ENCODE assay signal across 10 cellular contexts in genomic region chr6:10759884-10760329, GRCh38.
A peak's percentile ranks its signal among the peaks of the same experiment; 100 is the strongest.
DNase-seq lines count a peak whose midpoint lies in the region; ATAC-seq and TF ChIP-seq lines count a peak whose summit lies in the region.
"Had no signal": no experiment of that assay in that cellular context is flagged by ENCODE, and none has a peak within 500 bp of the region (broad histone marks: within the 10 kb centered on the region; RNA-seq: fewer than 3 reads in every experiment).

No MANE protein-coding gene starts in this region.

- no peak overlapping the region for H3K4me3 ChIP-seq in RWPE2 (ENCODE audit: severe bottlenecking)

- peaks cover 10% of the 10 kb centered on the region for H3K4me1 Mint-ChIP-seq in stimulated activated effector memory CD8-positive, alpha-beta T cell treated with anti-CD3 and anti-CD28 coated beads, Interleukin-12 subunit alpha, Interleukin-12 subunit beta, amount 100 ng/mL, for 72 hours

- no peaks in the 10 kb centered on the region for H3K27me3 ChIP-seq in RWPE2 (ENCODE audit: insufficient read depth, poor library complexity, severe bottlenecking)
- H3K27me3 ChIP-seq: BE2C had no signal

- ATAC-seq in RWPE2 (ENCODE audit: low read depth) (peak; percentile 93), HG03159 (IDR thresholded peaks at IDR 0.05; ENCODE audit: unreplicated experiment) (no peak), GM18909 (IDR thresholded peaks at IDR 0.05; ENCODE audit: poor library complexity, unreplicated experiment) (no peak), GM19397 (IDR thresholded peaks at IDR 0.05; ENCODE audit: unreplicated experiment) (no peak)
- ATAC-seq in stimulated activated effector memory CD8-positive, alpha-beta T cell treated with anti-CD3 and anti-CD28 coated beads, Interleukin-12 subunit alpha, Interleukin-12 subunit beta, amount 100 ng/mL, for 72 hours = peak; percentile 82

- H3K9me3 ChIP-seq in RWPE2 (ENCODE audit: severe bottlenecking) = peaks cover 2% of the 10 kb centered on the region
- H3K9me3 ChIP-seq: BE2C had no signal

- no peak overlapping the region for H3K4me3 Mint-ChIP-seq in stimulated activated effector memory CD8-positive, alpha-beta T cell treated with anti-CD3 and anti-CD28 coated beads, Interleukin-12 subunit alpha, Interleukin-12 subunit beta, amount 100 ng/mL, for 72 hours

- peak overlapping the region; percentile 84 for H3K27ac ChIP-seq in RWPE2 (ENCODE audit: poor library complexity, severe bottlenecking)

- TF ChIP-seq CTCF in RWPE2 (IDR thresholded peaks at IDR 0.05; ENCODE audit: poor library complexity, severe bottlenecking) = peak; percentile 11

- no peaks in the 10 kb centered on the region for H3K9me3 Mint-ChIP-seq in stimulated activated effector memory CD8-positive, alpha-beta T cell treated with anti-CD3 and anti-CD28 coated beads, Interleukin-12 subunit alpha, Interleukin-12 subunit beta, amount 100 ng/mL, for 72 hours

- H3K36me3 ChIP-seq in RWPE2 (ENCODE audit: low read depth) = peaks cover 39% of the 10 kb centered on the region

- peaks cover 74% of the 10 kb centered on the region for H3K36me3 Mint-ChIP-seq in stimulated activated effector memory CD8-positive, alpha-beta T cell treated with anti-CD3 and anti-CD28 coated beads, Interleukin-12 subunit alpha, Interleukin-12 subunit beta, amount 100 ng/mL, for 72 hours

- H3K4me1 ChIP-seq in RWPE2 (ENCODE audit: insufficient read depth, poor library complexity, severe bottlenecking) = peaks cover 17% of the 10 kb centered on the region
- H3K4me1 ChIP-seq: BE2C had no signal

- peak; percentile 14 for DNase-seq in activated CD4-positive, alpha-beta T cell treated with anti-CD3 and anti-CD28 coated beads for 48 hours
- no peak for DNase-seq in activated CD4-positive, alpha-beta T cell treated with anti-CD3 and anti-CD28 coated beads, Interleukin-2, amount 50 U/mL, for 1 hour
- peak; percentile 96 for DNase-seq in RWPE2 (ENCODE audit: low spot score)
- DNase-seq in fibroblast of the conjunctiva (ENCODE audit: low read depth) = peak; percentile 31
- DNase-seq in stimulated activated effector memory CD8-positive, alpha-beta T cell treated with anti-CD3 and anti-CD28 coated beads, Interleukin-12 subunit alpha, Interleukin-12 subunit beta, amount 100 ng/mL, for 72 hours (ENCODE audit: low spot score in 2 of 2) = no peak
- DNase-seq: activated naive CD4-positive, alpha-beta T cell treated with Interleukin-2 at 50 U/mL for 16 hours; BE2C had no signal

- peak overlapping the region; percentile 14 for H3K27ac Mint-ChIP-seq in stimulated activated effector memory CD8-positive, alpha-beta T cell treated with anti-CD3 and anti-CD28 coated beads, Interleukin-12 subunit alpha, Interleukin-12 subunit beta, amount 100 ng/mL, for 72 hours

Comparison
In these comparisons a context has a peak if more than half of its experiments do, and no peak if none do; other contexts are left out.
1. DNase-seq: peak in activated CD4-positive, alpha-beta T cell treated with anti-CD3 and anti-CD28 coated beads for 48 hours (single experiment), RWPE2 (single experiment) and fibroblast of the conjunctiva (single experiment); none in activated CD4-positive, alpha-beta T cell treated with anti-CD3 and anti-CD28 coated beads, Interleukin-2, amount 50 U/mL, for 1 hour (single experiment) and stimulated activated effector memory CD8-positive, alpha-beta T cell treated with anti-CD3 and anti-CD28 coated beads, Interleukin-12 subunit alpha, Interleukin-12 subunit beta, amount 100 ng/mL, for 72 hours (0 of 2).
2. ATAC-seq: peak in RWPE2 (single experiment) and stimulated activated effector memory CD8-positive, alpha-beta T cell treated with anti-CD3 and anti-CD28 coated beads, Interleukin-12 subunit alpha, Interleukin-12 subunit beta, amount 100 ng/mL, for 72 hours (single experiment); none in HG03159 (single experiment), GM18909 (single experiment) and GM19397 (single experiment).